ENCODE assay signal across 31 cellular contexts in the genomic region with DNA sequence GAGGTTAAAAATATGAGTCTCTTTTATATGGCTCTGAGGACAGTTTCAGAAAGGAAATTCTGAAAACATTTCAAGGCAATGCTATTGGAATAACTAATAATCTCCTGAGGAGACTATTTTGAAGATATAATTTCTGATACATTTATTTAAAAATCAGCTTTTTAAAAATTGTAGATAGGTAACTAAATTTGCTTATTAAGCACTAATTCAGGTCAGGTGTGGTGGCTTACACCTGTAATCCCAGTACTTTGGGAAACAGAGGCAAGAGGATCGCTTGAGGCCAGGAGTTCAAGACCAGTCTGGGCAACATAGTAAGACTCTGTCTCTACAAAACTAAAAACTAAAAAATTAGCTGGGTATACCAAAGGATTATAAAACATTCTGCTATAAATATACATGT.
"Had no signal": no experiment of that assay in that cellular context is flagged by ENCODE, and none has a peak within 500 bp of the region (broad histone marks: within the 10 kb centered on the region; RNA-seq: fewer than 3 reads in every experiment).

No MANE protein-coding gene starts in this region.

- ATAC-seq: natural killer cell; psoas muscle; right cardiac atrium; sciatic nerve; stimulated activated memory B cell treated with anti-CD40 and anti-IgM and Interleukin-4, amounts not matched to agents 10 μg/mL and 1 μg/mL and 100 μg/mL, for 72 hours; stimulated activated naive CD8-positive, alpha-beta T cell treated with anti-CD3 and anti-CD28 coated beads, Interleukin-15, amount 100 ng/mL, for 72 hours; stimulated activated naive CD8-positive, alpha-beta T cell treated with anti-CD3 and anti-CD28 coated beads, Interleukin-15, Interleukin-2, amounts not matched to agents 100 U/mL and 50 U/mL, for 24 hours; upper lobe of right lung had no signal

- H3K9me3 ChIP-seq: ovary, psoas muscle, suprapubic skin, testis, upper lobe of right lung, uterus had no signal

- H2AFZ ChIP-seq: neural progenitor cell, parathyroid adenoma had no signal

- DNase-seq: natural killer cell; occipital lobe; ovary; posterior cingulate gyrus; psoas muscle; right cardiac atrium; spleen; stimulated activated CD4-positive, alpha-beta T cell treated with anti-CD3 and anti-CD28 coated beads, Interleukin-12 subunit alpha, Interleukin-12 subunit beta, amount 100 ng/mL, for 4 hours; stimulated activated CD4-positive, alpha-beta T cell treated with anti-CD3 and anti-CD28 coated beads, Interleukin-1b, Interleukin-23, amount 100 ng/mL, for 48 hours; stimulated activated CD4-positive, alpha-beta T cell treated with anti-CD3 and anti-CD28 coated beads, Interleukin-4, amount 100 ng/mL, for 1 hour; stimulated activated CD4-positive, alpha-beta T cell treated with anti-CD3 and anti-CD28 coated beads, Interleukin-4, amount 100 ng/mL, for 4 hours; stimulated activated CD8-positive, alpha-beta memory T cell treated with anti-CD3 and anti-CD28 coated beads, Interleukin-4, amount 100 ng/mL, for 48 hours; stimulated activated naive CD4-positive, alpha-beta T cell; stimulated activated naive CD8-positive, alpha-beta T cell treated with anti-CD3 and anti-CD28 coated beads, Interleukin-15, amount 100 ng/mL, for 72 hours; stimulated activated naive CD8-positive, alpha-beta T cell treated with anti-CD3 and anti-CD28 coated beads, Interleukin-15, Interleukin-2, amounts not matched to agents 100 U/mL and 50 U/mL, for 24 hours; substantia nigra; testis; tibial artery; transverse colon; upper lobe of right lung; uterus had no signal

- H3K27ac Mint-ChIP-seq: natural killer cell; nephron; neural progenitor cell; stimulated activated memory B cell treated with anti-CD40 and anti-IgM and Interleukin-4, amounts not matched to agents 10 μg/mL and 1 μg/mL and 100 μg/mL, for 72 hours; stimulated activated naive CD8-positive, alpha-beta T cell treated with anti-CD3 and anti-CD28 coated beads, Interleukin-15, amount 100 ng/mL, for 72 hours; type B pancreatic cell had no signal

- H3K36me3 ChIP-seq: ovary, suprapubic skin, tibial artery, upper lobe of right lung, uterus had no signal

- H3K27ac ChIP-seq: neural progenitor cell, ovary, parathyroid adenoma, psoas muscle, skin epidermis, spleen, suprapubic skin, testis, tibial artery, transverse colon, upper lobe of right lung, uterus had no signal

- H3K27me3 ChIP-seq: neural progenitor cell, ovary, spleen, suprapubic skin, testis, tibial artery, transverse colon, upper lobe of right lung, uterus had no signal

- H3K4me3 ChIP-seq: neural progenitor cell, ovary, psoas muscle, skin epidermis, smooth muscle cell, spleen, suprapubic skin, testis, tibial artery, transverse colon, upper lobe of right lung, uterus had no signal

- H3K4me3 Mint-ChIP-seq: natural killer cell; nephron; neural progenitor cell; stimulated activated memory B cell treated with anti-CD40 and anti-IgM and Interleukin-4, amounts not matched to agents 10 μg/mL and 1 μg/mL and 100 μg/mL, for 72 hours; stimulated activated naive CD8-positive, alpha-beta T cell treated with anti-CD3 and anti-CD28 coated beads, Interleukin-15, amount 100 ng/mL, for 72 hours; type B pancreatic cell had no signal

- H3K27me3 Mint-ChIP-seq: progenitor cell of endocrine pancreas; stimulated activated memory B cell treated with anti-CD40 and anti-IgM and Interleukin-4, amounts not matched to agents 10 μg/mL and 1 μg/mL and 100 μg/mL, for 72 hours; stimulated activated naive CD8-positive, alpha-beta T cell treated with anti-CD3 and anti-CD28 coated beads, Interleukin-15, amount 100 ng/mL, for 72 hours; type B pancreatic cell had no signal

- H3K4me1 Mint-ChIP-seq: nephron; neural progenitor cell; stimulated activated memory B cell treated with anti-CD40 and anti-IgM and Interleukin-4, amounts not matched to agents 10 μg/mL and 1 μg/mL and 100 μg/mL, for 72 hours; stimulated activated naive CD8-positive, alpha-beta T cell treated with anti-CD3 and anti-CD28 coated beads, Interleukin-15, amount 100 ng/mL, for 72 hours had no signal

- H3K4me1 ChIP-seq: neural progenitor cell, parathyroid adenoma, psoas muscle, spleen, suprapubic skin, testis, tibial artery, transverse colon, upper lobe of right lung, uterus had no signal

- H3K9ac ChIP-seq: neural progenitor cell, parathyroid adenoma had no signal

- H3K4me2 ChIP-seq: neural progenitor cell, smooth muscle cell had no signal
